ENCODE assay signal across 1 cellular context in genomic region chr1:34582356-34582755, GRCh38.
A peak's percentile ranks its signal among the peaks of the same experiment; 100 is the strongest.
TF ChIP-seq lines count a peak whose summit lies in the region.

No MANE protein-coding gene starts in this region.

TF ChIP-seq in HepG2, 621 proteins besides CTCF, POLR2A, EP300 and RAD21 (continued from another document):
- TF ChIP-seq ZNF101 (CRISPR knock-in tag; IDR thresholded peaks at IDR 0.05; ENCODE audit: borderline replicate concordance, low read depth) (no peak), ZBTB39 (CRISPR knock-in tag; IDR thresholded peaks at IDR 0.05) (no peak), ZNF281 (CRISPR knock-in tag; IDR thresholded peaks at IDR 0.05; ENCODE audit: borderline replicate concordance) (peak; percentile 20; the same call in 1 of the 2 replicates), SIX1 (CRISPR knock-in tag; IDR thresholded peaks at IDR 0.05; ENCODE audit: borderline replicate concordance) (no peak), ZHX2 (IDR thresholded peaks at IDR 0.05; ENCODE audit: low read depth) (no peak), ZHX2 (CRISPR knock-in tag; IDR thresholded peaks at IDR 0.05; ENCODE audit: borderline replicate concordance) (no peak), RXRB (CRISPR knock-in tag; IDR thresholded peaks at IDR 0.05; ENCODE audit: borderline replicate concordance) (peak; percentile 53; the same call in 1 of the 2 replicates), ZNF263 (CRISPR knock-in tag; IDR thresholded peaks at IDR 0.05) (peak; percentile 65), ZBTB33 (CRISPR knock-in tag; IDR thresholded peaks at IDR 0.05) (no peak), RORA (CRISPR knock-in tag; IDR thresholded peaks at IDR 0.05) (no peak)
TF ChIP-seq in HepG2: peak in this region for 22.
